ENCODE assay signal across 10 cellular contexts in genomic region chr4:152348670-152349069, GRCh38.
DNase-seq lines count a peak whose midpoint lies in the region; ATAC-seq, FAIRE-seq and TF ChIP-seq lines count a peak whose summit lies in the region.
"Had no signal": no experiment of that assay in that cellular context is flagged by ENCODE, and none has a peak within 500 bp of the region (broad histone marks: within the 10 kb centered on the region; RNA-seq: fewer than 3 reads in every experiment).

No MANE protein-coding gene starts in this region.

- peaks cover 6% of the 10 kb centered on the region; the same call in 1 of the 2 replicates for H4K20me1 ChIP-seq in BLaER1

- H3K9me3 Mint-ChIP-seq in immature natural killer cell, result no peaks in the 10 kb centered on the region
- H3K9me3 Mint-ChIP-seq in activated CD8-positive, alpha-beta T cell treated with anti-CD3 and anti-CD28 coated beads for 36 hours, result no peaks in the 10 kb centered on the region

- peak overlapping the region; percentile 55 for H3K4me2 ChIP-seq in BLaER1

- peaks cover 33% of the 10 kb centered on the region; the same call in 1 of the 2 replicates for H3K36me3 ChIP-seq in BLaER1

- no peak overlapping the region for H3K27ac Mint-ChIP-seq in immature natural killer cell
- no peak overlapping the region for H3K27ac Mint-ChIP-seq in activated CD8-positive, alpha-beta T cell treated with anti-CD3 and anti-CD28 coated beads for 36 hours

- no peak for TF ChIP-seq CTCF in activated CD8-positive, alpha-beta T cell treated with anti-CD3 and anti-CD28 coated beads for 36 hours (IDR thresholded peaks at IDR 0.05)

- ATAC-seq in activated CD8-positive, alpha-beta T cell treated with anti-CD3 and anti-CD28 coated beads for 36 hours, result no peak
- no peak for ATAC-seq in HG02571 (IDR thresholded peaks at IDR 0.05; ENCODE audit: unreplicated experiment)
- no peak for ATAC-seq in GM19463 (IDR thresholded peaks at IDR 0.05; ENCODE audit: unreplicated experiment)
- ATAC-seq: K562 had no signal

- FAIRE-seq in GM12892 (lab: Jason Lieb, UNC), result peak; percentile 75
- FAIRE-seq: K562 had no signal

- H3K27me3 ChIP-seq in BLaER1, result no peaks in the 10 kb centered on the region
- H3K27me3 ChIP-seq: stomach had no signal

- DNase-seq in GM12892 (ENCODE audit: insufficient read length) (no peak), RPMI7951 (ENCODE audit: low read depth) (peak; percentile 47), immature natural killer cell (peak; percentile 10 to 24 (median 21))
- DNase-seq in stimulated activated CD4-positive, alpha-beta T cell treated with anti-CD3 and anti-CD28 coated beads, Interleukin-12 subunit alpha, Interleukin-12 subunit beta, amount 100 ng/mL, for 4 hours, result no peak
- DNase-seq in activated CD8-positive, alpha-beta T cell treated with anti-CD3 and anti-CD28 coated beads for 36 hours, result no peak
- DNase-seq: stomach had no signal

- H3K27ac ChIP-seq in BLaER1, result peak overlapping the region; percentile 82
- H3K27ac ChIP-seq: stomach had no signal

- H3K4me3 Mint-ChIP-seq in immature natural killer cell, result no peak overlapping the region
- H3K4me3 Mint-ChIP-seq in activated CD8-positive, alpha-beta T cell treated with anti-CD3 and anti-CD28 coated beads for 36 hours, result no peak overlapping the region

- POLR2A ChIA-PET in activated CD8-positive, alpha-beta T cell treated with anti-CD3 and anti-CD28 coated beads for 36 hours (lab: Charles Lee), result no interaction called here

- no peaks in the 10 kb centered on the region for H3K27me3 Mint-ChIP-seq in immature natural killer cell (ENCODE audit: low read depth in 3 of 3)
- H3K27me3 Mint-ChIP-seq in activated CD8-positive, alpha-beta T cell treated with anti-CD3 and anti-CD28 coated beads for 36 hours, result no peaks in the 10 kb centered on the region

- H3K9ac ChIP-seq in BLaER1, result peak overlapping the region; percentile 68

- no peaks in the 10 kb centered on the region for H3K9me3 ChIP-seq in BLaER1
- H3K9me3 ChIP-seq: stomach had no signal

- H3K4me1 Mint-ChIP-seq in immature natural killer cell, result peaks cover 2 to 25% of the 10 kb centered on the region in 2 donors
- H3K4me1 Mint-ChIP-seq in activated CD8-positive, alpha-beta T cell treated with anti-CD3 and anti-CD28 coated beads for 36 hours (ENCODE audit: low read depth), result peaks cover 17% of the 10 kb centered on the region

- intact Hi-C loops in activated CD8-positive, alpha-beta T cell treated with anti-CD3 and anti-CD28 coated beads for 36 hours (cut with micrococcal nuclease), result no loop called here

- no peak for TF ChIP-seq POLR2A in GM12892 (IDR thresholded peaks at IDR 0.05; ENCODE audit: low read depth, low read length)

- peaks cover 13% of the 10 kb centered on the region for H3K4me1 ChIP-seq in BLaER1

- CTCF ChIA-PET in activated CD8-positive, alpha-beta T cell treated with anti-CD3 and anti-CD28 coated beads for 36 hours (lab: Charles Lee), result interaction anchor here (0.6 to 0.8 kb wide), 3 partner anchors 8 to 313 kb away, joined by 3 read pairs; no protein-coding TSS in a partner anchor

- peaks cover 8 to 14% (median 9%) of the 10 kb centered on the region in 3 donors for H3K36me3 Mint-ChIP-seq in immature natural killer cell
- peaks cover 10% of the 10 kb centered on the region for H3K36me3 Mint-ChIP-seq in activated CD8-positive, alpha-beta T cell treated with anti-CD3 and anti-CD28 coated beads for 36 hours (ENCODE audit: low read depth)

- peak overlapping the region; percentile 72 for H3K4me3 ChIP-seq in BLaER1
- H3K4me3 ChIP-seq: K562, stomach had no signal

Comparison
In these comparisons a context has a peak if more than half of its experiments do, and no peak if none do; other contexts are left out.
1. DNase-seq: peak in RPMI7951 (single experiment) and immature natural killer cell (3 of 3); none in GM12892 (single experiment), stimulated activated CD4-positive, alpha-beta T cell treated with anti-CD3 and anti-CD28 coated beads, Interleukin-12 subunit alpha, Interleukin-12 subunit beta, amount 100 ng/mL, for 4 hours (single experiment) and activated CD8-positive, alpha-beta T cell treated with anti-CD3 and anti-CD28 coated beads for 36 hours (single experiment).